ENCODE assay signal across 12 cellular contexts in the genomic region with DNA sequence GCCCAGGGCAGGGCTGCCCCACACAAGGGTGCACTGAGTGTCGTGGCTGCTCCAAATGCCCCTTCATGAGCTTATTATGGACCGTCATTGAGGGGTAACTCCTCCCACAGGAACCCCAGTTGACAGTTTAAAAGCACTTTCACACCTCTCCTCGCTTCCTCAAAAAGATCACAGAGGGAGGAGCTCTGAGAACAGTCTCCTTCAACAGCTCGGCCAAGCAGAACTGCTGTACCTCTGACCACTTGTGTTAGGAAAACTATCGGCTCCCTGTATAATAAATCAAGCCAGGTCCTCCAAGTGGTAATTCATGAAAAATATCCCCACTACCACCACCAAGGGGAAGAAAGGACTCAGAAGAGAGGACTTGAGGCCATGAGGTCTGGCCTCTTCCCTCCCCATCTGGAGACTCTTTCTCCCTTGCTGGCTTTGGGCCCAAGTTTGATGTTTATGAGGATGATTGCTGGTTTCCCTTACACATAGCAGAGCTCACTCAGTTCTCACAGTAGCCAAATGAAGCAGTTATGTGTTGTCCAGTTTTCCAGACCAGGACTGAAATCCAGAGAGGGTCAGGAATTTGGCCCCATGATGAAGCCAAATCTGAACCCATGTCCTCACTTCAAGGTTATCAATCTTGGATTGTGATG.
A peak's percentile ranks its signal among the peaks of the same experiment; 100 is the strongest.
DNase-seq lines count a peak whose midpoint lies in the region; ATAC-seq and TF ChIP-seq lines count a peak whose summit lies in the region.
"Had no signal": no experiment of that assay in that cellular context is flagged by ENCODE, and none has a peak within 500 bp of the region (broad histone marks: within the 10 kb centered on the region; RNA-seq: fewer than 3 reads in every experiment).

No MANE protein-coding gene starts in this region.

- peak overlapping the region; percentile 55 for H3K27ac ChIP-seq in RWPE1
- H3K27ac ChIP-seq: SJSA1 had no signal

- POLR2A ChIA-PET in AG04449 (lab: Yijun Ruan, JAX) (interaction anchor here (0.7 to 1.9 kb wide), 5 partner anchors 9 to 93 kb away, joined by 3 to 9 read pairs (median 4); a partner anchor contains a TSS), RWPE1 (lab: Yijun Ruan, JAX; ENCODE audit: low non-redundant PET) (interaction anchor here (0.6 kb wide), 1 partner anchor 248 kb away, joined by 3 read pairs; no protein-coding TSS in a partner anchor), HEK293T (lab: Yijun Ruan, JAX) (interaction anchor here (1.3 kb wide), 1 partner anchor 9 kb away, joined by 5 read pairs; a partner anchor contains a TSS)

- DNase-seq in AG04449 (ENCODE audit: low read depth, low spot score) (peak; percentile 23), RWPE1 (ENCODE audit: low spot score) (no peak), left kidney (ENCODE audit: low read depth, low spot score) (peak; percentile 29), HEK293T (ENCODE audit: extremely low spot score) (no peak), NCI-H526 (lab: John Stamatoyannopoulos, UW) (no peak), GM19240 (ENCODE audit: insufficient read length, low spot score) (no peak)
- DNase-seq in stimulated activated CD4-positive, alpha-beta T cell treated with anti-CD3 and anti-CD28 coated beads, Interleukin-4, amount 100 ng/mL, for 1 hour: no peak
- DNase-seq: activated naive CD8-positive, alpha-beta T cell treated with anti-CD3 and anti-CD28 coated beads for 36 hours; CD4-positive, CD25-positive, alpha-beta regulatory T cell had no signal

- TF ChIP-seq CTCF in AG04449 (IDR thresholded peaks at IDR 0.05; ENCODE audit: insufficient read depth, low read length, missing control alignments) (no peak), RWPE1 (conservative IDR thresholded peaks at IDR 0.05; ENCODE audit: low read depth) (no peak)

- CTCF ChIA-PET in AG04449 (lab: Yijun Ruan, JAX): interaction anchor here (0.8 to 2.1 kb wide), 5 partner anchors 9 to 48 kb away, joined by 3 to 6 read pairs (median 3); a partner anchor contains a TSS
- CTCF ChIA-PET in RWPE1 (lab: Yijun Ruan, JAX): interaction anchor here (0.6 to 1.1 kb wide), 3 partner anchors 9 to 104 kb away, joined by 3 to 4 read pairs (median 3); no protein-coding TSS in a partner anchor
- CTCF ChIA-PET in HEK293T (lab: Yijun Ruan, JAX): no interaction called here

- peak; percentile 60 for ATAC-seq in GM21367 (IDR thresholded peaks at IDR 0.05; ENCODE audit: unreplicated experiment)

- H3K4me3 ChIP-seq in AG04449 (ENCODE audit: low read depth, low read length): no peak overlapping the region
- H3K4me3 ChIP-seq: lung, SJSA1 had no signal

TF ChIP-seq in HEK293T, 16 proteins besides CTCF, POLR2A, EP300 and RAD21:
- TF ChIP-seq FOXM1 (IDR thresholded peaks at IDR 0.05; ENCODE audit: borderline replicate concordance) (no peak), CTBP1 (IDR thresholded peaks at IDR 0.05; ENCODE audit: borderline replicate concordance) (no peak), SUZ12 (IDR thresholded peaks at IDR 0.05) (no peak), NFRKB (IDR thresholded peaks at IDR 0.05) (no peak), L3MBTL2 (conservative IDR thresholded peaks at IDR 0.05) (no peak), HDGF (IDR thresholded peaks at IDR 0.05; ENCODE audit: borderline replicate concordance) (no peak), ZNF384 (IDR thresholded peaks at IDR 0.05) (no peak)

Comparison
In these comparisons a context has a peak if more than half of its experiments do, and no peak if none do; other contexts are left out.
1. DNase-seq: peak in AG04449 (single experiment) and left kidney (single experiment); none in RWPE1 (single experiment), HEK293T (single experiment), NCI-H526 (0 of 2), stimulated activated CD4-positive, alpha-beta T cell treated with anti-CD3 and anti-CD28 coated beads, Interleukin-4, amount 100 ng/mL, for 1 hour (single experiment) and GM19240 (single experiment).